8 cellular contexts compared by ENCODE assay signal in genomic region chr2:27583390-27583915, GRCh38. TPM values are rescaled to one million over a fixed set of nuclear protein-coding genes. Genes with fewer than 3 reads are reported as not detected.
DNase-seq lines count a peak whose midpoint lies in the region; ATAC-seq and TF ChIP-seq lines count a peak whose summit lies in the region.

No MANE protein-coding gene starts in this region.

- in situ Hi-C loops in astrocyte of the spinal cord (cut with HindIII; ENCODE audit: low sequenced_read_pairs), result no loop called here

- H3K4me3 ChIP-seq in HUES64 (ENCODE audit: low read length) (peak overlapping the region; percentile 74), astrocyte of the spinal cord (ENCODE audit: low read depth, low read length) (peak overlapping the region; percentile 64), lower lobe of right lung (peak overlapping the region; percentile 81), urinary bladder (ENCODE audit: low read depth, low read length) (peak overlapping the region; percentile 65)

- peaks cover 19% of the 10 kb centered on the region for H3K36me3 Mint-ChIP-seq in Calu3 (ENCODE audit: insufficient read depth, unreplicated experiment)

- intact Hi-C loops in Calu3 (cut with micrococcal nuclease; ENCODE audit: unreplicated experiment) (loop anchor here (10.0 kb wide), 1 partner anchor 139 kb away; the partner anchor contains the start of gene KRTCAP3), lower lobe of right lung (cut with DNase I) (no loop called here)

- H3K27ac ChIP-seq in HUES64 (ENCODE audit: low read depth, low read length) (no peak overlapping the region), lower lobe of right lung (peak overlapping the region; percentile 75), urinary bladder (ENCODE audit: low read depth) (peak overlapping the region; percentile 38)

- H3K4me1 ChIP-seq in HUES64 (ENCODE audit: insufficient read depth, low read length) (peaks cover 6% of the 10 kb centered on the region; the same call in 1 of the 2 replicates), lower lobe of right lung (peaks cover 22% of the 10 kb centered on the region), urinary bladder (ENCODE audit: insufficient read depth) (no peaks in the 10 kb centered on the region)

- TF ChIP-seq CTCF in Calu3 (IDR thresholded peaks at IDR 0.05; ENCODE audit: unreplicated experiment), result no peak
- no peak for TF ChIP-seq CTCF in astrocyte of the spinal cord (IDR thresholded peaks at IDR 0.05; ENCODE audit: low read depth, low read length)
- no peak for TF ChIP-seq CTCF in lower lobe of right lung (IDR thresholded peaks at IDR 0.05)

- peak in 1 of 2 donors; percentile 22 for ATAC-seq in lower lobe of right lung
- no peak for ATAC-seq in HG03139 (IDR thresholded peaks at IDR 0.05; ENCODE audit: unreplicated experiment)

- H3K9me3 Mint-ChIP-seq in Calu3 (ENCODE audit: low read depth, unreplicated experiment), result peaks cover 5% of the 10 kb centered on the region

- peak overlapping the region; percentile 95 for H3K27ac Mint-ChIP-seq in Calu3 (ENCODE audit: unreplicated experiment)

- H3K9ac ChIP-seq in HUES64 (ENCODE audit: low read depth, low read length), result peak overlapping the region; percentile 79

- peaks cover 7% of the 10 kb centered on the region for H3K27me3 Mint-ChIP-seq in Calu3 (ENCODE audit: unreplicated experiment)

- H3K4me3 Mint-ChIP-seq in Calu3 (ENCODE audit: low read depth, unreplicated experiment), result peak overlapping the region; percentile 96

- H3K9me3 ChIP-seq in HUES64 (ENCODE audit: insufficient read depth, low read depth, low read length) (no peaks in the 10 kb centered on the region), lower lobe of right lung (no peaks in the 10 kb centered on the region)

- H3K27me3 ChIP-seq in HUES64 (ENCODE audit: insufficient read depth, low read length) (peaks cover 16% of the 10 kb centered on the region; the same call in 1 of the 2 replicates), lower lobe of right lung (ENCODE audit: low read depth) (no peaks in the 10 kb centered on the region)

- CTCF ChIA-PET in Calu3 (lab: Charles Lee), result interaction anchor here (1.2 kb wide), 1 partner anchor 80 kb away, joined by 3 read pairs; the partner anchor contains the start of gene SUPT7L

- H3K4me1 Mint-ChIP-seq in Calu3 (ENCODE audit: low read depth, unreplicated experiment), result peaks cover 30% of the 10 kb centered on the region

- DNase-seq in Calu3 (no peak), astrocyte of the spinal cord (ENCODE audit: low read depth, low spot score) (peak; percentile 19), lower lobe of right lung (no peak), retina (no peak)
- DNase-seq in stimulated activated naive CD4-positive, alpha-beta T cell (lab: John Stamatoyannopoulos, UW), result no peak

- H3K36me3 ChIP-seq in HUES64 (ENCODE audit: insufficient read depth, low read length), result no peaks in the 10 kb centered on the region
- no peaks in the 10 kb centered on the region for H3K36me3 ChIP-seq in lower lobe of right lung
- no peaks in the 10 kb centered on the region for H3K36me3 ChIP-seq in urinary bladder (ENCODE audit: insufficient read depth)

- 5% methylated on average over 12 of the region's 12 CpGs for WGBS in HUES64
- WGBS in urinary bladder, result 4% methylated on average over 12 of the region's 12 CpGs

- BruUV-seq in Calu3 (replicated peaks; lab: Mats Ljungman, UMichigan), result TSS peak; percentile 74

RNA-seq across cellular contexts. Expression of gene ZNF512, which starts 0.6 kb away (rescaled TPM):
- total RNA-seq in Calu3 (2022), result 24.4 and 28.6 TPM in 2 replicates
- polyA plus RNA-seq in HUES64 (2013, experiment 1 of 2), result 30.2 TPM
- polyA plus RNA-seq in HUES64 (2013, experiment 2 of 2), result 34.7 TPM
- total RNA-seq in lower lobe of right lung, result 29.5 TPM
- 40.2 TPM for total RNA-seq in urinary bladder
- 31.6 TPM for polyA plus RNA-seq in urinary bladder

RNA-seq across cellular contexts. Expression of gene CCDC121, which starts 45.4 kb away (rescaled TPM):
- 5.5 and 6.3 TPM in 2 replicates for total RNA-seq in Calu3 (2022)
- 1.6 TPM for polyA plus RNA-seq in HUES64 (2013, experiment 1 of 2)
- 2.2 TPM for polyA plus RNA-seq in HUES64 (2013, experiment 2 of 2)
- total RNA-seq in lower lobe of right lung, result 5.9 TPM
- 11.1 TPM for total RNA-seq in urinary bladder
- 5.4 TPM for polyA plus RNA-seq in urinary bladder

RNA-seq across cellular contexts. Expression of gene GPN1, which starts 45.4 kb away (rescaled TPM):
- total RNA-seq in Calu3 (2022), result 32.6 and 33.2 TPM in 2 replicates
- polyA plus RNA-seq in HUES64 (2013, experiment 1 of 2), result 46.1 TPM
- polyA plus RNA-seq in HUES64 (2013, experiment 2 of 2), result 48.0 TPM
- 21.9 TPM for total RNA-seq in lower lobe of right lung
- 28.7 TPM for total RNA-seq in urinary bladder
- polyA plus RNA-seq in urinary bladder, result 25.6 TPM
